Comparison of ENCODE assay signal across 12 cellular contexts in the genomic region with DNA sequence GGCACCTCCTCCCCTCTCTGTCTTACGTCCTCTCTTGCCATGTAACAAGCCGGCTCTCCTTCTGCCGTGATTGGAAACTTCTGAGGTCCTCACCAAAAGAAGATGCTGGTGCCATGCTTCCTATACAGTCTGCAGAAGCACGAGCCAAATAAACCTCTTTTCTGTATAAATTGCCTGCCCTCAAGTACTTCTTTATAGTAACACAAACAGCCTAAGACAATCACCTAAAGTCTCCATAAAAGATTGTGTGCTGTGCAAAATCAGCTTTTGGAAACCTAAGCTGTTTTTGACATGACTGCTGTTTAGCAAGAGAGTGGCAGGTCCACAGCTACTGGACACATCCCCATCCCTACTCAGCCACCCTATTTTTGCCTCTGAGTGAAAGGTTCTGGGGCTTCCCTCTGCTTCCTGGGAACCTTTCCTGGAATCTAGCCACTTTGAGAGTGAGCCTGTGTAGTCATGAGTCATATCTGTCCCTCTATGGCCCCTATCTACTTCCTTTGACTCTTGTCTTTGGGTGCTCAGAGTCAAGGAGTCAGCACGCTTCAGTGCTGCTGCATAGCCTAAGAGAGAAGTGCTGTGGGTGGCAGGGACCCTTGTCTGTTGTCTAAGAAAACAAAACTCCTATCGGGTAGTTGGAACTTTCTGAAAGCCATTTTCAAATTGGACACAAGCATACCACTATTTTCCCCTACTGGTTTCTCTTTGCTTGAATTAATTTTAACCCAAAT.
DNase-seq lines count a peak whose midpoint lies in the region; ATAC-seq and TF ChIP-seq lines count a peak whose summit lies in the region.
"Had no signal": no experiment of that assay in that cellular context is flagged by ENCODE, and none has a peak within 500 bp of the region (broad histone marks: within the 10 kb centered on the region; RNA-seq: fewer than 3 reads in every experiment).

No MANE protein-coding gene starts in this region.

- H3K27ac Mint-ChIP-seq in activated CD8-positive, alpha-beta memory T cell treated with anti-CD3 and anti-CD28 coated beads, Interleukin-2, amount 10 ng/mL, durations not matched to agents 7 days and 5 days = no peak overlapping the region
- no peak overlapping the region for H3K27ac Mint-ChIP-seq in stimulated activated naive B cell treated with anti-CD40 and anti-IgM and Interleukin-4, amounts not matched to agents 10 μg/mL and 1 μg/mL and 100 μg/mL, for 72 hours
- H3K27ac Mint-ChIP-seq: stimulated activated naive CD8-positive, alpha-beta T cell treated with anti-CD3 and anti-CD28 coated beads, Interleukin-15, Interleukin-2, amounts not matched to agents 100 ng/mL and 50 ng/mL, for 24 hours had no signal

- H3K9me3 Mint-ChIP-seq in activated CD8-positive, alpha-beta memory T cell treated with anti-CD3 and anti-CD28 coated beads, Interleukin-2, amount 10 ng/mL, durations not matched to agents 7 days and 5 days (ENCODE audit: low read depth) = peaks cover 6% of the 10 kb centered on the region
- no peaks in the 10 kb centered on the region for H3K9me3 Mint-ChIP-seq in stimulated activated naive B cell treated with anti-CD40 and anti-IgM and Interleukin-4, amounts not matched to agents 10 μg/mL and 1 μg/mL and 100 μg/mL, for 72 hours

- H3K36me3 Mint-ChIP-seq in activated CD8-positive, alpha-beta memory T cell treated with anti-CD3 and anti-CD28 coated beads, Interleukin-2, amount 10 ng/mL, durations not matched to agents 7 days and 5 days = peaks cover 19% of the 10 kb centered on the region
- H3K36me3 Mint-ChIP-seq in stimulated activated naive B cell treated with anti-CD40 and anti-IgM and Interleukin-4, amounts not matched to agents 10 μg/mL and 1 μg/mL and 100 μg/mL, for 72 hours = no peaks in the 10 kb centered on the region

- no peak overlapping the region for H3K4me3 Mint-ChIP-seq in activated CD8-positive, alpha-beta memory T cell treated with anti-CD3 and anti-CD28 coated beads, Interleukin-2, amount 10 ng/mL, durations not matched to agents 7 days and 5 days
- no peak overlapping the region for H3K4me3 Mint-ChIP-seq in stimulated activated naive B cell treated with anti-CD40 and anti-IgM and Interleukin-4, amounts not matched to agents 10 μg/mL and 1 μg/mL and 100 μg/mL, for 72 hours
- H3K4me3 Mint-ChIP-seq: stimulated activated naive CD8-positive, alpha-beta T cell treated with anti-CD3 and anti-CD28 coated beads, Interleukin-15, Interleukin-2, amounts not matched to agents 100 ng/mL and 50 ng/mL, for 24 hours had no signal

- DNase-seq in activated CD8-positive, alpha-beta memory T cell treated with anti-CD3 and anti-CD28 coated beads, Interleukin-2, amount 10 ng/mL, durations not matched to agents 7 days and 5 days = peak; percentile 53
- DNase-seq in activated CD8-positive, alpha-beta memory T cell treated with anti-CD3 and anti-CD28 coated beads, Interleukin-2, amount 50 U/mL, for 4 hours = no peak
- peak; percentile 15 for DNase-seq in LoVo (ENCODE audit: low spot score)
- DNase-seq in cardiac fibroblast (ENCODE audit: low read depth in 2 of 2) = peak; percentile 18 to 23
- DNase-seq in stimulated activated naive B cell treated with anti-CD40 and anti-IgM and Interleukin-4, amounts not matched to agents 10 μg/mL and 1 μg/mL and 100 μg/mL, for 72 hours = no peak
- DNase-seq in inferior parietal cortex (ENCODE audit: extremely low spot score) = no peak
- no peak for DNase-seq in NCI-H774 (lab: John Stamatoyannopoulos, UW)
- DNase-seq: activated CD4-positive, CD25-positive, alpha-beta regulatory T cell; activated effector memory CD4-positive, alpha-beta T cell treated with Interleukin-2 at 50 U/mL for 16 hours; NCI-H2171 had no signal

- H3K27me3 Mint-ChIP-seq in activated CD8-positive, alpha-beta memory T cell treated with anti-CD3 and anti-CD28 coated beads, Interleukin-2, amount 10 ng/mL, durations not matched to agents 7 days and 5 days = peaks cover 46% of the 10 kb centered on the region
- H3K27me3 Mint-ChIP-seq in stimulated activated naive B cell treated with anti-CD40 and anti-IgM and Interleukin-4, amounts not matched to agents 10 μg/mL and 1 μg/mL and 100 μg/mL, for 72 hours = peaks cover 24 to 26% of the 10 kb centered on the region in 2 donors

- H3K4me3 ChIP-seq in cardiac fibroblast (replicated peaks in 1 of 2; ENCODE audit: low read depth in 2 of 2, low read length in 2 of 2) = no peak overlapping the region

- CTCF ChIA-PET in activated CD8-positive, alpha-beta memory T cell treated with anti-CD3 and anti-CD28 coated beads, Interleukin-2, amount 10 ng/mL, durations not matched to agents 7 days and 5 days (lab: Charles Lee) = interaction anchor here (0.9 kb wide), 1 partner anchor 19 kb away, joined by 3 read pairs; no protein-coding TSS in a partner anchor

- ATAC-seq in activated CD8-positive, alpha-beta memory T cell treated with anti-CD3 and anti-CD28 coated beads, Interleukin-2, amount 10 ng/mL, durations not matched to agents 7 days and 5 days = peak; percentile 84
- peak; percentile 62 to 88 for ATAC-seq in stimulated activated naive B cell treated with anti-CD40 and anti-IgM and Interleukin-4, amounts not matched to agents 10 μg/mL and 1 μg/mL and 100 μg/mL, for 72 hours (replicated peaks)
- ATAC-seq in HG02678 (IDR thresholded peaks at IDR 0.05; ENCODE audit: unreplicated experiment) = no peak

- H3K4me1 Mint-ChIP-seq in activated CD8-positive, alpha-beta memory T cell treated with anti-CD3 and anti-CD28 coated beads, Interleukin-2, amount 10 ng/mL, durations not matched to agents 7 days and 5 days = peaks cover 50% of the 10 kb centered on the region
- peaks cover 3 to 6% of the 10 kb centered on the region in 2 donors for H3K4me1 Mint-ChIP-seq in stimulated activated naive B cell treated with anti-CD40 and anti-IgM and Interleukin-4, amounts not matched to agents 10 μg/mL and 1 μg/mL and 100 μg/mL, for 72 hours

- TF ChIP-seq CTCF in cardiac fibroblast (IDR thresholded peaks at IDR 0.05; ENCODE audit: low read depth, low read length) = no peak

Comparison
In these comparisons a context has a peak if more than half of its experiments do, and no peak if none do; other contexts are left out.
1. DNase-seq: peak in activated CD8-positive, alpha-beta memory T cell treated with anti-CD3 and anti-CD28 coated beads, Interleukin-2, amount 10 ng/mL, durations not matched to agents 7 days and 5 days (single experiment), LoVo (single experiment) and cardiac fibroblast (2 of 2); none in activated CD8-positive, alpha-beta memory T cell treated with anti-CD3 and anti-CD28 coated beads, Interleukin-2, amount 50 U/mL, for 4 hours (single experiment), stimulated activated naive B cell treated with anti-CD40 and anti-IgM and Interleukin-4, amounts not matched to agents 10 μg/mL and 1 μg/mL and 100 μg/mL, for 72 hours (single experiment), inferior parietal cortex (single experiment) and NCI-H774 (single experiment).